25 cellular contexts compared by ENCODE assay signal in genomic region chr2:18803141-18803540, GRCh38.
"Had no signal": no experiment of that assay in that cellular context is flagged by ENCODE, and none has a peak within 500 bp of the region (broad histone marks: within the 10 kb centered on the region; RNA-seq: fewer than 3 reads in every experiment).

No MANE protein-coding gene starts in this region.

- DNase-seq: colonic mucosa; cortex of kidney; dermis blood vessel endothelial cell; dorsolateral prefrontal cortex; effector CD4-positive, alpha-beta T cell; effector CD8-positive, alpha-beta T cell; effector memory CD4-positive, alpha-beta T cell; effector memory CD8-positive, alpha-beta T cell; endodermal cell; erythroblast; esophagus squamous epithelium; foreskin fibroblast; foreskin melanocyte; gastrocnemius medialis; glutamatergic neuron; head of caudate nucleus; heart left ventricle; heart right ventricle had no signal

- H3K27me3 ChIP-seq: colonic mucosa, dorsolateral prefrontal cortex, esophagus muscularis mucosa, esophagus squamous epithelium, foreskin keratinocyte, gastrocnemius medialis, gastroesophageal sphincter, heart left ventricle, heart right ventricle, hepatocyte had no signal

- H3K27ac ChIP-seq: colonic mucosa, coronary artery, dorsolateral prefrontal cortex, epithelial cell of prostate, esophagus muscularis mucosa, esophagus squamous epithelium, foreskin keratinocyte, gastrocnemius medialis, gastroesophageal sphincter, heart left ventricle, heart right ventricle, hepatocyte had no signal

- H3K4me1 ChIP-seq: colonic mucosa, esophagus squamous epithelium, foreskin keratinocyte, gastrocnemius medialis, gastroesophageal sphincter, heart left ventricle, heart right ventricle had no signal

- ATAC-seq: effector memory CD8-positive, alpha-beta T cell; esophagus mucosa; foreskin keratinocyte; gastrocnemius medialis; gastroesophageal sphincter; heart left ventricle; heart right ventricle had no signal

- H3K9me3 ChIP-seq: colonic mucosa, esophagus muscularis mucosa, esophagus squamous epithelium, gastrocnemius medialis, gastroesophageal sphincter, heart left ventricle, heart right ventricle had no signal

- H3K36me3 ChIP-seq: colonic mucosa, esophagus muscularis mucosa, esophagus squamous epithelium, gastrocnemius medialis, gastroesophageal sphincter, heart left ventricle, heart right ventricle had no signal

- H3K4me3 ChIP-seq: colonic mucosa, coronary artery, dorsolateral prefrontal cortex, esophagus muscularis mucosa, esophagus squamous epithelium, gastrocnemius medialis, gastroesophageal sphincter, heart left ventricle, heart right ventricle, hepatocyte had no signal
